1 cellular context compared by ENCODE assay signal in the genomic region with DNA sequence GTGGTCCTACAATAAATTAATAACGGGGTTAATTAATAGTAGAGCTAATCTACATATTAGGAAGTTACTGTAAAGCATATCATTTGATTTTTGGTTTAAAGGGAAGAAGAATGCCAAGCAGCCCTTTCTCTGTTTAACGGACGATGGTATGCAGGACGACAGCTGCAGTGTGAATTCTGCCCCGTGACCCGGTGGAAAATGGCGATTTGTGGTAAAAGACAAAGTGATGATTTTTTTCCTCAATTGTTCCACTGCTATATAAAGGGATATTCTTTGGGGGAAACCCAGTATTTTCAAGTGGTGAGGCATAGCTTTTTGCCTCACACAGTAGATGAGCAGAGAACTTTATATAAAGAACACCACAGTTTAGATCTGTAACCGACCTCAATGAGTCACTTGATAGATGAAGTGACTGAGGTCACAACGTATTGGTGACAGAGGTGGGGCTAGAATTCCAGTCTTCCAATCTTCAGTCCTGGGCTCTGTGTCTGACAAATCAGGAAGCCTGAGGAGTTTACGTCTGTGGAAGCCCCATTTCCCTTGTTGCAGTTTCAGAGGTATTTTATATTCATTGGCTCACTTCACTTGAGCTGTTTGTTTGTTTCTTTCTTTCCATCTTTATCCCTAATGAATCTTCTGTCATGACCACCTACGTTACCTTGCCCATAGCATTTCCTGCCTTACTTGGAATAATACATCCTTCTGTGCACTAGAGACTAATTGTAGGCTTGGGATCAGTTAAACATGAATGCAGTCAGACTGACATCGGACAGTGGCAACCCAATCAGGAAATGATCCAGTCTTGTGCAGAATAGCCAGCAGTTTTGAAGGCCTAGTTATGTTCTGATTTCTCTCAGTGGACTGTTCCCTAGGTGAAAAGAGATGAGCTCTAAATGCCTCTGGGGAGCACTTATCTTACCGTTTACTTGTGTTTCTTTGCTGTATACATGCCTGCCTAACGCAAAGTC.
TF ChIP-seq lines count a peak whose summit lies in the region.

No MANE protein-coding gene starts in this region.

TF ChIP-seq in SK-N-SH treated with all-trans-retinoic acid at 6 μM for 48 hours, 23 proteins besides CTCF, POLR2A, EP300 and RAD21 (continued from another document):
- TF ChIP-seq, protein P1, sequence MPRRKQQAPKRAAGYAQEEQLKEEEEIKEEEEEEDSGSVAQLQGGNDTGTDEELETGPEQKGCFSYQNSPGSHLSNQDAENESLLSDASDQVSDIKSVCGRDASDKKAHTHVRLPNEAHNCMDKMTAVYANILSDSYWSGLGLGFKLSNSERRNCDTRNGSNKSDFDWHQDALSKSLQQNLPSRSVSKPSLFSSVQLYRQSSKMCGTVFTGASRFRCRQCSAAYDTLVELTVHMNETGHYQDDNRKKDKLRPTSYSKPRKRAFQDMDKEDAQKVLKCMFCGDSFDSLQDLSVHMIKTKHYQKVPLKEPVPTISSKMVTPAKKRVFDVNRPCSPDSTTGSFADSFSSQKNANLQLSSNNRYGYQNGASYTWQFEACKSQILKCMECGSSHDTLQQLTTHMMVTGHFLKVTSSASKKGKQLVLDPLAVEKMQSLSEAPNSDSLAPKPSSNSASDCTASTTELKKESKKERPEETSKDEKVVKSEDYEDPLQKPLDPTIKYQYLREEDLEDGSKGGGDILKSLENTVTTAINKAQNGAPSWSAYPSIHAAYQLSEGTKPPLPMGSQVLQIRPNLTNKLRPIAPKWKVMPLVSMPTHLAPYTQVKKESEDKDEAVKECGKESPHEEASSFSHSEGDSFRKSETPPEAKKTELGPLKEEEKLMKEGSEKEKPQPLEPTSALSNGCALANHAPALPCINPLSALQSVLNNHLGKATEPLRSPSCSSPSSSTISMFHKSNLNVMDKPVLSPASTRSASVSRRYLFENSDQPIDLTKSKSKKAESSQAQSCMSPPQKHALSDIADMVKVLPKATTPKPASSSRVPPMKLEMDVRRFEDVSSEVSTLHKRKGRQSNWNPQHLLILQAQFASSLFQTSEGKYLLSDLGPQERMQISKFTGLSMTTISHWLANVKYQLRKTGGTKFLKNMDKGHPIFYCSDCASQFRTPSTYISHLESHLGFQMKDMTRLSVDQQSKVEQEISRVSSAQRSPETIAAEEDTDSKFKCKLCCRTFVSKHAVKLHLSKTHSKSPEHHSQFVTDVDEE (CRISPR knock-in tag; IDR thresholded peaks at IDR 0.05) = no peak
- TF ChIP-seq OSR1 (CRISPR knock-in tag; IDR thresholded peaks at IDR 0.05) = no peak
- TF ChIP-seq, protein P2, sequence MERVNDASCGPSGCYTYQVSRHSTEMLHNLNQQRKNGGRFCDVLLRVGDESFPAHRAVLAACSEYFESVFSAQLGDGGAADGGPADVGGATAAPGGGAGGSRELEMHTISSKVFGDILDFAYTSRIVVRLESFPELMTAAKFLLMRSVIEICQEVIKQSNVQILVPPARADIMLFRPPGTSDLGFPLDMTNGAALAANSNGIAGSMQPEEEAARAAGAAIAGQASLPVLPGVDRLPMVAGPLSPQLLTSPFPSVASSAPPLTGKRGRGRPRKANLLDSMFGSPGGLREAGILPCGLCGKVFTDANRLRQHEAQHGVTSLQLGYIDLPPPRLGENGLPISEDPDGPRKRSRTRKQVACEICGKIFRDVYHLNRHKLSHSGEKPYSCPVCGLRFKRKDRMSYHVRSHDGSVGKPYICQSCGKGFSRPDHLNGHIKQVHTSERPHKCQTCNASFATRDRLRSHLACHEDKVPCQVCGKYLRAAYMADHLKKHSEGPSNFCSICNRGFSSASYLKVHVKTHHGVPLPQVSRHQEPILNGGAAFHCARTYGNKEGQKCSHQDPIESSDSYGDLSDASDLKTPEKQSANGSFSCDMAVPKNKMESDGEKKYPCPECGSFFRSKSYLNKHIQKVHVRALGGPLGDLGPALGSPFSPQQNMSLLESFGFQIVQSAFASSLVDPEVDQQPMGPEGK (CRISPR knock-in tag; IDR thresholded peaks at IDR 0.05; ENCODE audit: borderline replicate concordance) = no peak
- TF ChIP-seq ARNTL (CRISPR knock-in tag; IDR thresholded peaks at IDR 0.05; ENCODE audit: borderline replicate concordance, low read depth) = no peak
- TF ChIP-seq GLIS3 (CRISPR knock-in tag; IDR thresholded peaks at IDR 0.05) = no peak
- no peak for TF ChIP-seq TOX (CRISPR knock-in tag; IDR thresholded peaks at IDR 0.05; ENCODE audit: borderline replicate concordance)
- TF ChIP-seq CSDC2 (CRISPR knock-in tag; IDR thresholded peaks at IDR 0.05) = no peak
- TF ChIP-seq ZNF8 (CRISPR knock-in tag; IDR thresholded peaks at IDR 0.05) = no peak
- TF ChIP-seq, protein P3, sequence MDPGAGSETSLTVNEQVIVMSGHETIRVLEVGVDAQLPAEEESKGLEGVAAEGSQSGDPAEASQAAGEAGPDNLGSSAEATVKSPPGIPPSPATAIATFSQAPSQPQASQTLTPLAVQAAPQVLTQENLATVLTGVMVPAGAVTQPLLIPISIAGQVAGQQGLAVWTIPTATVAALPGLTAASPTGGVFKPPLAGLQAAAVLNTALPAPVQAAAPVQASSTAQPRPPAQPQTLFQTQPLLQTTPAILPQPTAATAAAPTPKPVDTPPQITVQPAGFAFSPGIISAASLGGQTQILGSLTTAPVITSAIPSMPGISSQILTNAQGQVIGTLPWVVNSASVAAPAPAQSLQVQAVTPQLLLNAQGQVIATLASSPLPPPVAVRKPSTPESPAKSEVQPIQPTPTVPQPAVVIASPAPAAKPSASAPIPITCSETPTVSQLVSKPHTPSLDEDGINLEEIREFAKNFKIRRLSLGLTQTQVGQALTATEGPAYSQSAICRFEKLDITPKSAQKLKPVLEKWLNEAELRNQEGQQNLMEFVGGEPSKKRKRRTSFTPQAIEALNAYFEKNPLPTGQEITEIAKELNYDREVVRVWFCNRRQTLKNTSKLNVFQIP (CRISPR knock-in tag; IDR thresholded peaks at IDR 0.05; ENCODE audit: borderline replicate concordance, low read depth) = no peak
- no peak for TF ChIP-seq ZFP3 (CRISPR knock-in tag; IDR thresholded peaks at IDR 0.05)
